Comparison of ENCODE assay signal across 13 cellular contexts in the genomic region with DNA sequence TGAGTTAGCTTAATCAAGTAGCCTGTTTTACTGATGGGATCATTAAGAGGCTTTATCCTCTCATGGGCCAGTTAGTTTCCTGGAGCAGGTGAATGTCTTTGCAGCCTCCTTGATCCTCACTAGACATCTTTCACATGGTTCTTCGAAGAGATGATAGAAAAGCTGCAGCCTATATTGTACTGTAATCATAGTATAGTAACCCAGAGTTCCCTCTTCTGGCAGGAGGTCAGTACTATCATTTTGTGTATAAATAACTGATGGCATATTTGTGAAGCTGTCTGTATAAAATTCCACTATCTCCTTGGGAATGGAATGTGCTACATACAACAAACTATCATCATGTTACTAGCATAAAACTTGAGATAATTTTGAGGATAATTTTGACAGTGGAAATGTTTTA.
DNase-seq lines count a peak whose midpoint lies in the region; ATAC-seq and TF ChIP-seq lines count a peak whose summit lies in the region.
"Had no signal": no experiment of that assay in that cellular context is flagged by ENCODE, and none has a peak within 500 bp of the region (broad histone marks: within the 10 kb centered on the region; RNA-seq: fewer than 3 reads in every experiment).

No MANE protein-coding gene starts in this region.

- CTCF ChIA-PET in WTC11 (lab: Charles Lee): no interaction called here

- H3K4me1 Mint-ChIP-seq in WTC11: peaks cover 11% of the 10 kb centered on the region

- no peak overlapping the region for H3K27ac Mint-ChIP-seq in WTC11
- H3K27ac Mint-ChIP-seq: activated T-helper 1 cell treated with anti-CD3 and anti-CD28 coated beads, Interleukin-12 subunit alpha, Interleukin-12 subunit beta, Interleukin-2, Interleukin-4 antibody, amounts not matched to agents 30 ng/mL and 10 ng/mL and 1 ng/mL, durations not matched to agents 14 hours and 24 hours and 36 hours; B cell; effector memory CD8-positive, alpha-beta T cell had no signal

- no peaks in the 10 kb centered on the region for H3K9me3 ChIP-seq in WERI-Rb-1 (ENCODE audit: severe bottlenecking)

- POLR2A ChIA-PET in WTC11 (lab: Charles Lee): no interaction called here

- ATAC-seq in WTC11: no peak
- ATAC-seq: effector memory CD8-positive, alpha-beta T cell had no signal

- H3K9me3 Mint-ChIP-seq in WTC11: peaks cover 5% of the 10 kb centered on the region
- H3K9me3 Mint-ChIP-seq: activated T-helper 1 cell treated with anti-CD3 and anti-CD28 coated beads, Interleukin-12 subunit alpha, Interleukin-12 subunit beta, Interleukin-2, Interleukin-4 antibody, amounts not matched to agents 30 ng/mL and 10 ng/mL and 1 ng/mL, durations not matched to agents 14 hours and 24 hours and 36 hours; effector memory CD8-positive, alpha-beta T cell had no signal

- DNase-seq in EH (ENCODE audit: low read depth): peak; percentile 10
- peak; percentile 49 for DNase-seq in NAMALWA (ENCODE audit: low spot score)
- DNase-seq in WERI-Rb-1: peak; percentile 10
- no peak for DNase-seq in COLO668 (lab: John Stamatoyannopoulos, UW; ENCODE audit: unreplicated experiment)
- no peak for DNase-seq in NCI-H1417 treated with DMSO at 0.1 percent for 48 hours (lab: John Stamatoyannopoulos, UW)
- no peak for DNase-seq in iPS-NIHi7 (ENCODE audit: extremely low spot score)
- no peak for DNase-seq in WTC11 (ENCODE audit: low spot score)
- DNase-seq: effector memory CD8-positive, alpha-beta T cell; stimulated activated CD4-positive, alpha-beta T cell treated with anti-CD3 and anti-CD28 coated beads, Interleukin-4, amount 100 ng/mL, for 24 hours; stimulated activated naive CD4-positive, alpha-beta T cell had no signal

- no peaks in the 10 kb centered on the region for H3K27me3 Mint-ChIP-seq in WTC11 (ENCODE audit: low read depth)

- H3K27ac ChIP-seq in 22Rv1 (no peak overlapping the region), WERI-Rb-1 (no peak overlapping the region)

- no peaks in the 10 kb centered on the region for H3K36me3 Mint-ChIP-seq in WTC11

- H3K36me3 ChIP-seq in WERI-Rb-1: no peaks in the 10 kb centered on the region

- peak; percentile 33 for TF ChIP-seq CTCF in 22Rv1 (IDR thresholded peaks at IDR 0.05)
- no peak for TF ChIP-seq CTCF in WERI-Rb-1 (IDR thresholded peaks at IDR 0.05; ENCODE audit: low read depth, low read length)
- no peak for TF ChIP-seq CTCF in WTC11 (IDR thresholded peaks at IDR 0.05)

- H3K4me3 ChIP-seq in WERI-Rb-1 (ENCODE audit: low read depth, low read length): no peak overlapping the region

- H3K27me3 ChIP-seq in WERI-Rb-1 (ENCODE audit: insufficient read depth, low read depth, severe bottlenecking): no peaks in the 10 kb centered on the region

- no peak overlapping the region for H3K4me3 Mint-ChIP-seq in WTC11
- H3K4me3 Mint-ChIP-seq: activated T-helper 1 cell treated with anti-CD3 and anti-CD28 coated beads, Interleukin-12 subunit alpha, Interleukin-12 subunit beta, Interleukin-2, Interleukin-4 antibody, amounts not matched to agents 30 ng/mL and 10 ng/mL and 1 ng/mL, durations not matched to agents 14 hours and 24 hours and 36 hours; B cell; effector memory CD8-positive, alpha-beta T cell had no signal

TF ChIP-seq in WTC11, 78 proteins besides CTCF, POLR2A, EP300 and RAD21:
- TF ChIP-seq, protein P1, sequence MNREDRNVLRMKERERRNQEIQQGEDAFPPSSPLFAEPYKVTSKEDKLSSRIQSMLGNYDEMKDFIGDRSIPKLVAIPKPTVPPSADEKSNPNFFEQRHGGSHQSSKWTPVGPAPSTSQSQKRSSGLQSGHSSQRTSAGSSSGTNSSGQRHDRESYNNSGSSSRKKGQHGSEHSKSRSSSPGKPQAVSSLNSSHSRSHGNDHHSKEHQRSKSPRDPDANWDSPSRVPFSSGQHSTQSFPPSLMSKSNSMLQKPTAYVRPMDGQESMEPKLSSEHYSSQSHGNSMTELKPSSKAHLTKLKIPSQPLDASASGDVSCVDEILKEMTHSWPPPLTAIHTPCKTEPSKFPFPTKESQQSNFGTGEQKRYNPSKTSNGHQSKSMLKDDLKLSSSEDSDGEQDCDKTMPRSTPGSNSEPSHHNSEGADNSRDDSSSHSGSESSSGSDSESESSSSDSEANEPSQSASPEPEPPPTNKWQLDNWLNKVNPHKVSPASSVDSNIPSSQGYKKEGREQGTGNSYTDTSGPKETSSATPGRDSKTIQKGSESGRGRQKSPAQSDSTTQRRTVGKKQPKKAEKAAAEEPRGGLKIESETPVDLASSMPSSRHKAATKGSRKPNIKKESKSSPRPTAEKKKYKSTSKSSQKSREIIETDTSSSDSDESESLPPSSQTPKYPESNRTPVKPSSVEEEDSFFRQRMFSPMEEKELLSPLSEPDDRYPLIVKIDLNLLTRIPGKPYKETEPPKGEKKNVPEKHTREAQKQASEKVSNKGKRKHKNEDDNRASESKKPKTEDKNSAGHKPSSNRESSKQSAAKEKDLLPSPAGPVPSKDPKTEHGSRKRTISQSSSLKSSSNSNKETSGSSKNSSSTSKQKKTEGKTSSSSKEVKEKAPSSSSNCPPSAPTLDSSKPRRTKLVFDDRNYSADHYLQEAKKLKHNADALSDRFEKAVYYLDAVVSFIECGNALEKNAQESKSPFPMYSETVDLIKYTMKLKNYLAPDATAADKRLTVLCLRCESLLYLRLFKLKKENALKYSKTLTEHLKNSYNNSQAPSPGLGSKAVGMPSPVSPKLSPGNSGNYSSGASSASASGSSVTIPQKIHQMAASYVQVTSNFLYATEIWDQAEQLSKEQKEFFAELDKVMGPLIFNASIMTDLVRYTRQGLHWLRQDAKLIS (CRISPR knock-in tag; IDR thresholded peaks at IDR 0.05; ENCODE audit: borderline replicate concordance): no peak
- no peak for TF ChIP-seq CREM (CRISPR knock-in tag; IDR thresholded peaks at IDR 0.05)
- TF ChIP-seq, protein P2, sequence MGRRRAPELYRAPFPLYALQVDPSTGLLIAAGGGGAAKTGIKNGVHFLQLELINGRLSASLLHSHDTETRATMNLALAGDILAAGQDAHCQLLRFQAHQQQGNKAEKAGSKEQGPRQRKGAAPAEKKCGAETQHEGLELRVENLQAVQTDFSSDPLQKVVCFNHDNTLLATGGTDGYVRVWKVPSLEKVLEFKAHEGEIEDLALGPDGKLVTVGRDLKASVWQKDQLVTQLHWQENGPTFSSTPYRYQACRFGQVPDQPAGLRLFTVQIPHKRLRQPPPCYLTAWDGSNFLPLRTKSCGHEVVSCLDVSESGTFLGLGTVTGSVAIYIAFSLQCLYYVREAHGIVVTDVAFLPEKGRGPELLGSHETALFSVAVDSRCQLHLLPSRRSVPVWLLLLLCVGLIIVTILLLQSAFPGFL (CRISPR knock-in tag; IDR thresholded peaks at IDR 0.05; ENCODE audit: borderline replicate concordance): no peak
- TF ChIP-seq IRF2 (CRISPR knock-in tag; IDR thresholded peaks at IDR 0.05; ENCODE audit: borderline replicate concordance, low read depth): no peak
- TF ChIP-seq, protein P3, sequence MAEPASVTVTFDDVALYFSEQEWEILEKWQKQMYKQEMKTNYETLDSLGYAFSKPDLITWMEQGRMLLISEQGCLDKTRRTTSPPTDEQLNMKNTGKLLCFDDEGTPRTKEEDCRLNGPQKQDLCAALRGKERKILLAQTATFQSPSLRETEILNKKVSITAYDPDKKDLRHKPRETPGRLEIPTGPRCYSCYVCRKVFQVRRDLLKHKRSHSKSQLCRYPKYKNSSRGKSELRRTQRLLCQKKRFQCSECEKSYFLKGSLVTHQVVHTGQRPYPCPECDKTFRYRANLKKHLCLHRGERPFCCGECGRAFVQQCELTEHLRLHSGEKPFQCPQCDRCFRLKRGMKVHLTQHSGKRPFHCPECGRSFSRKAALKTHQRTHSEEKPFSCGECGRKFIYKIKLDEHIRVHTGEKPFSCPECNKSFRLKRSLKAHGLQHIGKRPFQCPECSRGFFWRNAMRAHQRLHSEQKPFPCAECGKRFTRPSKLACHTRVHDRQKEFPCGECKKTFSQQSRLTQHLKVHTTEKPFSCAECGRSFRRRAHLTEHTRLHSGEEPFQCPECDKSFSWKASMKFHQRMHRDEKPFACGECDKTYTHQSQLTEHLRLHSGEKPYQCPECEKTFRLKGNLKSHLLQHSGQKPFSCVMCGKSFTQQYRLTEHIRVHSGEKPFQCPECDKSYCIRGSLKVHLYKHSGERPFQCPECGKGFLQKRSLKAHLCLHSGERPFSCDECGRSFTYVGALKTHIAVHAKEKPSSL (CRISPR knock-in tag; conservative IDR thresholded peaks at IDR 0.05): no peak
- TF ChIP-seq TEAD4 (CRISPR knock-in tag; IDR thresholded peaks at IDR 0.05): no peak
- no peak for TF ChIP-seq ZNF396 (CRISPR knock-in tag; IDR thresholded peaks at IDR 0.05; ENCODE audit: borderline replicate concordance)
- TF ChIP-seq ELF4 (CRISPR knock-in tag; IDR thresholded peaks at IDR 0.05; ENCODE audit: low read depth): no peak

Comparison
In these comparisons a context has a peak if more than half of its experiments do, and no peak if none do; other contexts are left out.
1. DNase-seq: peak in EH (single experiment), NAMALWA (single experiment) and WERI-Rb-1 (single experiment); none in COLO668 (single experiment), NCI-H1417 treated with DMSO at 0.1 percent for 48 hours (single experiment), iPS-NIHi7 (single experiment) and WTC11 (single experiment).